Comparison of ENCODE assay signal across 24 cellular contexts in the genomic region with DNA sequence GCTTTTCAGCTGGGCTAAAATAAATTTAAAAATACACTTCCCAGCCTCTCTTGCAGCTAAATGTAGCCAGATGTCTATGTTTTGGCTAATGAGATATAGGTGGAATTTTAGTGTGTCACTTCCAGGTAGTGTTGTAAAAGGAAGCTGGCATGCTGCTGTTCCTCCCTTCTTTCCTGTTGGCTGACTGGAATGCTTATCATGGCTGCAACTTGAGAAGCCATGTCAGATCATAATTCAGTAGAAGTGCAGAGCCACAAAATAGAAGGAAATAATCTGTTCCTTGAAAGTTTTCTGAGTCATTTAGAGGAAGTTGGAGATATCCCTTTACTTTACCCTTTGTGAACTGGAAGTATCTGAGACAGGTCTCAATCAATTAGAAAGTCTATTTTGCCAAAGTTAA. TPM values are rescaled to one million over a fixed set of nuclear protein-coding genes. Genes with fewer than 3 reads are reported as not detected.
DNase-seq lines count a peak whose midpoint lies in the region; ATAC-seq and TF ChIP-seq lines count a peak whose summit lies in the region.
"Had no signal": no experiment of that assay in that cellular context is flagged by ENCODE, and none has a peak within 500 bp of the region (broad histone marks: within the 10 kb centered on the region; RNA-seq: fewer than 3 reads in every experiment).

No MANE protein-coding gene starts in this region.

- no peaks in the 10 kb centered on the region for H4K20me1 ChIP-seq in GM23338 (replicated peaks; ENCODE audit: insufficient read depth)

- H3K9me2 ChIP-seq in GM23338 (ENCODE audit: insufficient read depth) = no peaks in the 10 kb centered on the region

- intact Hi-C loops in left colon (cut with DNase I, micrococcal nuclease) (no loop called here), body of pancreas (cut with DNase I) (no loop called here), prostate gland (cut with DNase I) (no loop called here)

- peaks cover 5% of the 10 kb centered on the region; the same call in 2 of the 3 replicates for H3K4me1 Mint-ChIP-seq in GM23338
- no peaks in the 10 kb centered on the region for H3K4me1 Mint-ChIP-seq in activated T-cell treated with anti-CD3 and anti-CD28 coated beads, Interleukin-2, amount 50 U/mL, for 4 hours (ENCODE audit: low read depth)
- H3K4me1 Mint-ChIP-seq: activated T-helper 17 cell treated with anti-CD3 and anti-CD28 coated beads, Interleukin-2, amount 50 U/mL, for 72 hours had no signal

- no peaks in the 10 kb centered on the region for H3F3A ChIP-seq in GM23338 (replicated peaks; ENCODE audit: low read depth)

- no peaks in the 10 kb centered on the region for H3K36me3 Mint-ChIP-seq in GM23338 (ENCODE audit: low read depth)
- H3K36me3 Mint-ChIP-seq in activated T-cell treated with anti-CD3 and anti-CD28 coated beads, Interleukin-2, amount 50 U/mL, for 4 hours (ENCODE audit: insufficient read depth) = peaks cover 3% of the 10 kb centered on the region
- H3K36me3 Mint-ChIP-seq: activated naive CD8-positive, alpha-beta T cell; WTC11 had no signal

- no peak overlapping the region for H3K4me2 ChIP-seq in GM23338

- TF ChIP-seq POLR2A in body of pancreas (IDR thresholded peaks at IDR 0.05) = no peak
- no peak for TF ChIP-seq POLR2A in prostate gland (IDR thresholded peaks at IDR 0.05)

- no peak for DNase-seq in GM23338 (ENCODE audit: low spot score)
- peak; percentile 35 for DNase-seq in MV-4-11 (lab: John Stamatoyannopoulos, UW)
- DNase-seq in choroid plexus epithelial cell (ENCODE audit: low read depth) = peak; percentile 20
- no peak for DNase-seq in left colon
- DNase-seq in activated T-cell treated with anti-CD3 and anti-CD28 coated beads, Interleukin-2, amount 50 U/mL, for 4 hours = no peak
- DNase-seq in nucleus accumbens (lab: John Stamatoyannopoulos, UW) = no peak
- DNase-seq in body of pancreas = no peak
- no peak for DNase-seq in prostate gland (ENCODE audit: low spot score)
- DNase-seq: activated CD4-positive, alpha-beta T cell treated with anti-CD3 and anti-CD28 coated beads, Interleukin-2, amount 50 U/mL, for 1 hour; effector memory CD8-positive, alpha-beta T cell; GOT3; KG1; kidney; NCI-H187 treated with DMSO at 0.1 percent for 48 hours; NCI-H345; NCI-H774 had no signal

- no peaks in the 10 kb centered on the region for H3K27me3 ChIP-seq in GM23338 (ENCODE audit: insufficient read depth)
- H3K27me3 ChIP-seq in body of pancreas = no peaks in the 10 kb centered on the region
- H3K27me3 ChIP-seq in prostate gland (replicated peaks; ENCODE audit: insufficient read depth) = no peaks in the 10 kb centered on the region
- H3K27me3 ChIP-seq: ascending aorta, tibial nerve had no signal

- H3K79me2 ChIP-seq in GM23338 (replicated peaks; ENCODE audit: insufficient read depth) = no peaks in the 10 kb centered on the region

- no peaks in the 10 kb centered on the region for H3K27me3 Mint-ChIP-seq in GM23338 (ENCODE audit: insufficient read depth, low read depth, poor library complexity)
- no peaks in the 10 kb centered on the region for H3K27me3 Mint-ChIP-seq in activated T-cell treated with anti-CD3 and anti-CD28 coated beads, Interleukin-2, amount 50 U/mL, for 4 hours (ENCODE audit: low read depth)
- H3K27me3 Mint-ChIP-seq: activated naive CD8-positive, alpha-beta T cell; activated T-helper 17 cell treated with anti-CD3 and anti-CD28 coated beads, Interleukin-2, amount 50 U/mL, for 72 hours; effector memory CD8-positive, alpha-beta T cell had no signal

- H3K27ac Mint-ChIP-seq in GM23338 = peak overlapping the region; percentile 24; the same call in 1 of the 2 replicates
- H3K27ac Mint-ChIP-seq: activated naive CD8-positive, alpha-beta T cell; activated T-helper 17 cell treated with anti-CD3 and anti-CD28 coated beads, Interleukin-2, amount 50 U/mL, for 72 hours; effector memory CD8-positive, alpha-beta T cell; progenitor cell of endocrine pancreas; WTC11 had no signal

- H3K4me3 ChIP-seq in GM23338 (no peak overlapping the region), choroid plexus epithelial cell (ENCODE audit: low read depth, low read length) (no peak overlapping the region), body of pancreas (no peak overlapping the region), prostate gland (no peak overlapping the region)
- H3K4me3 ChIP-seq: ascending aorta, tibial nerve had no signal

- H3K27ac ChIP-seq in GM23338 (ENCODE audit: low read depth) (no peak overlapping the region), body of pancreas (no peak overlapping the region), prostate gland (no peak overlapping the region)
- H3K27ac ChIP-seq: ascending aorta, C4-2B, tibial nerve had no signal

- TF ChIP-seq CTCF in GM23338 (conservative IDR thresholded peaks at IDR 0.05; ENCODE audit: low read depth in 2 of 2) = no peak
- TF ChIP-seq CTCF in choroid plexus epithelial cell (conservative IDR thresholded peaks at IDR 0.05; ENCODE audit: low read depth, low read length) = no peak
- TF ChIP-seq CTCF in body of pancreas (IDR thresholded peaks at IDR 0.05) = no peak
- no peak for TF ChIP-seq CTCF in prostate gland (IDR thresholded peaks at IDR 0.05)

- H3K9me3 ChIP-seq in body of pancreas = no peaks in the 10 kb centered on the region
- H3K9me3 ChIP-seq in prostate gland = no peaks in the 10 kb centered on the region
- H3K9me3 ChIP-seq: ascending aorta, tibial nerve had no signal

- no peaks in the 10 kb centered on the region for H3K36me3 ChIP-seq in GM23338 (ENCODE audit: insufficient read depth)
- H3K36me3 ChIP-seq in body of pancreas (replicated peaks in 1 of 2; ENCODE audit: insufficient read depth in 1 of 2, low read depth in 2 of 2) = no peaks in the 10 kb centered on the region
- no peaks in the 10 kb centered on the region for H3K36me3 ChIP-seq in prostate gland
- H3K36me3 ChIP-seq: ascending aorta, tibial nerve had no signal

- no peak overlapping the region for H2AFZ ChIP-seq in GM23338

- H3K4me3 Mint-ChIP-seq in GM23338 = no peak overlapping the region
- no peak overlapping the region for H3K4me3 Mint-ChIP-seq in activated T-cell treated with anti-CD3 and anti-CD28 coated beads, Interleukin-2, amount 50 U/mL, for 4 hours
- H3K4me3 Mint-ChIP-seq: activated naive CD8-positive, alpha-beta T cell; activated T-helper 17 cell treated with anti-CD3 and anti-CD28 coated beads, Interleukin-2, amount 50 U/mL, for 72 hours; effector memory CD8-positive, alpha-beta T cell; WTC11 had no signal

- ATAC-seq in GM23338 (no peak), left colon (peak; percentile 55), body of pancreas (no peak)
- ATAC-seq in activated T-cell treated with anti-CD3 and anti-CD28 coated beads, Interleukin-2, amount 50 U/mL, for 4 hours = no peak
- ATAC-seq: activated T-helper 17 cell treated with anti-CD3 and anti-CD28 coated beads, Interleukin-2, amount 50 U/mL, for 72 hours; effector memory CD8-positive, alpha-beta T cell; SK-N-SH treated with all-trans-retinoic acid at 6 μM for 48 hours; WTC11 had no signal

- H3K4me1 ChIP-seq in GM23338 (ENCODE audit: insufficient read depth) = no peaks in the 10 kb centered on the region
- peaks cover 16% of the 10 kb centered on the region for H3K4me1 ChIP-seq in body of pancreas
- no peaks in the 10 kb centered on the region for H3K4me1 ChIP-seq in prostate gland (replicated peaks)
- H3K4me1 ChIP-seq: ascending aorta, tibial nerve had no signal

- H3K9me3 Mint-ChIP-seq in GM23338 = no peaks in the 10 kb centered on the region
- H3K9me3 Mint-ChIP-seq in activated T-cell treated with anti-CD3 and anti-CD28 coated beads, Interleukin-2, amount 50 U/mL, for 4 hours = no peaks in the 10 kb centered on the region
- H3K9me3 Mint-ChIP-seq: activated T-helper 17 cell treated with anti-CD3 and anti-CD28 coated beads, Interleukin-2, amount 50 U/mL, for 72 hours; effector memory CD8-positive, alpha-beta T cell; WTC11 had no signal

TF ChIP-seq in GM23338, 12 proteins besides CTCF, POLR2A, EP300 and RAD21 (continues in another document):
- TF ChIP-seq ZNF331 (CRISPR knock-in tag; IDR thresholded peaks at IDR 0.05; ENCODE audit: low read depth) = no peak

RNA-seq across cellular contexts. Expression of gene RBM15, which starts 10.9 kb away (rescaled TPM):
- 68.3 and 84.0 TPM in 2 replicates for total RNA-seq in GM23338 (2014; rRNA removed; shearing (Covaris generic))
- 20.6 and 20.8 TPM in 2 replicates for polyA plus RNA-seq in GM23338 (2016; fragmentation: Nextera tagmentation; extraction: Ambion mirVana)
- total RNA-seq in left colon (10 to 100 TPM; 23.5 to 27.0 TPM), body of pancreas (10 to 100 TPM; 21.4 to 25.9 TPM), prostate gland (10 to 100 TPM; 18.7 to 42.6 TPM)
- 10 to 100 TPM; 44.5 to 49.2 (median 47.4) TPM for total RNA-seq in activated T-cell treated with anti-CD3 and anti-CD28 coated beads, Interleukin-2, amount 50 U/mL, for 4 hours

Comparison
In these comparisons a context has a peak if more than half of its experiments do, and no peak if none do; other contexts are left out.
1. DNase-seq: peak in MV-4-11 (single experiment) and choroid plexus epithelial cell (single experiment); none in GM23338 (single experiment), left colon (0 of 2), activated T-cell treated with anti-CD3 and anti-CD28 coated beads, Interleukin-2, amount 50 U/mL, for 4 hours (single experiment), nucleus accumbens (0 of 56), body of pancreas (0 of 4) and prostate gland (single experiment).